12 cellular contexts compared by ENCODE assay signal in the genomic region with DNA sequence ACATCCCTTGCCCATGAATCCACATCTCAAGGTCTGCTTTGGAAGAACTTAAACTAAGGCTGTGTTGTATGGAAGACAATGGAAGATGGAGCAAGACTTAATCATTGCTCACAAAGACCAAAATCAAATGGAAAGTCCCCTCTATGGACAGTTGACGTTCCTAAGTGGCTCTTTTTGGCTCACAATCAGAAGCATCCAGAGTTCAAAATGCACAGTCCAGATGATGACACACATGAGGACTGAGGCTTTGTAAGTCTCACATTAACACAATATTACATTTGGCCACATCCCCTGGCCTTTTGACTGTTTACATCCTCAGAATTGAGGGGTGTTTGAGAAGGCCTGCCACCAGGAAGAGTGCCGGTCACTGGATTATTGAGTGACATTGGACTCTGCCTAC.
DNase-seq lines count a peak whose midpoint lies in the region; ATAC-seq and TF ChIP-seq lines count a peak whose summit lies in the region.
"Had no signal": no experiment of that assay in that cellular context is flagged by ENCODE, and none has a peak within 500 bp of the region (broad histone marks: within the 10 kb centered on the region; RNA-seq: fewer than 3 reads in every experiment).

No MANE protein-coding gene starts in this region.

- TF ChIP-seq EP300 in tibial nerve (IDR thresholded peaks at IDR 0.05): no peak

- POLR2A ChIA-PET in IMR-90 (lab: Charles Lee; ENCODE audit: unreplicated experiment): no interaction called here

- H2AK9ac ChIP-seq in IMR-90 (replicated peaks; ENCODE audit: low read depth, low read length, poor library complexity): peak overlapping the region; percentile 52

- H3K14ac ChIP-seq in IMR-90 (replicated peaks; ENCODE audit: low read depth, low read length): no peak overlapping the region; the same call in 1 of the 2 replicates

- BruUV-seq in IMR-90 (replicated peaks; lab: Mats Ljungman, UMichigan): no TSS peak

- H3K4me3 ChIP-seq in IMR-90 (ENCODE audit: insufficient read depth, low read depth, low read length): no peak overlapping the region
- H3K4me3 ChIP-seq in fibroblast of mammary gland (ENCODE audit: control insufficient read depth, low read depth, low read length): no peak overlapping the region
- H3K4me3 ChIP-seq in right lobe of liver: no peak overlapping the region
- H3K4me3 ChIP-seq in tibial nerve: no peak overlapping the region
- H3K4me3 ChIP-seq: BLaER1 had no signal

- no peaks in the 10 kb centered on the region for H3K9me3 ChIP-seq in IMR-90 (ENCODE audit: control insufficient read depth, insufficient read depth, low read length)
- H3K9me3 ChIP-seq in right lobe of liver: no peaks in the 10 kb centered on the region
- H3K9me3 ChIP-seq in tibial nerve: no peaks in the 10 kb centered on the region
- H3K9me3 ChIP-seq: BLaER1 had no signal

- peaks cover 32% of the 10 kb centered on the region for H3K4me1 Mint-ChIP-seq in CD14-positive monocyte
- peaks cover 6% of the 10 kb centered on the region for H3K4me1 Mint-ChIP-seq in stimulated activated effector memory CD8-positive, alpha-beta T cell treated with anti-CD3 and anti-CD28 coated beads, Interleukin-12 subunit alpha, Interleukin-12 subunit beta, amount 100 ng/mL, for 72 hours

- H2BK5ac ChIP-seq in IMR-90 (ENCODE audit: low read depth, low read length, poor library complexity, severe bottlenecking): peak overlapping the region; percentile 55

- H4K5ac ChIP-seq in IMR-90 (ENCODE audit: low read depth, low read length): peak overlapping the region; percentile 36; the same call in 1 of the 2 replicates

- H3K9me3 Mint-ChIP-seq in CD14-positive monocyte: peaks cover 0 to 7% (median 3%) of the 10 kb centered on the region in 7 donors
- H3K9me3 Mint-ChIP-seq in stimulated activated effector memory CD8-positive, alpha-beta T cell treated with anti-CD3 and anti-CD28 coated beads, Interleukin-12 subunit alpha, Interleukin-12 subunit beta, amount 100 ng/mL, for 72 hours: no peaks in the 10 kb centered on the region

- H3K4ac ChIP-seq in IMR-90 (ENCODE audit: low read depth, low read length): peak overlapping the region; percentile 78

- no peak for TF ChIP-seq POLR2A in IMR-90 (IDR thresholded peaks at IDR 0.05; ENCODE audit: low read depth, low read length)
- TF ChIP-seq POLR2A in right lobe of liver (IDR thresholded peaks at IDR 0.05): no peak
- TF ChIP-seq POLR2A in tibial nerve (IDR thresholded peaks at IDR 0.05): no peak

- in situ Hi-C loops in IMR-90 (cut with MboI; ENCODE audit: low sequenced_read_pairs): no loop called here

- peak overlapping the region; percentile 13 to 79; a peak in 2 of 4 replicates for H4K8ac ChIP-seq in IMR-90 (ENCODE audit: low read depth in 2 of 2, low read length in 2 of 2)

- H3K36me3 ChIP-seq in IMR-90 (ENCODE audit: control insufficient read depth, insufficient read depth, low read length) (no peaks in the 10 kb centered on the region), right lobe of liver (no peaks in the 10 kb centered on the region), tibial nerve (no peaks in the 10 kb centered on the region)
- H3K36me3 ChIP-seq: BLaER1 had no signal

- H3K9ac ChIP-seq in IMR-90 (ENCODE audit: low read depth, low read length): no peak overlapping the region
- H3K9ac ChIP-seq: BLaER1 had no signal

- peak overlapping the region; percentile 99; the same call in 1 of the 2 replicates for H3K18ac ChIP-seq in IMR-90 (ENCODE audit: low read depth, low read length)

- H3K9me1 ChIP-seq in IMR-90 (ENCODE audit: insufficient read depth, low read length): peaks cover 11% of the 10 kb centered on the region

- no peak for TF ChIP-seq RAD21 in IMR-90 (IDR thresholded peaks at IDR 0.05; ENCODE audit: low read length)

- H3K36me3 Mint-ChIP-seq in CD14-positive monocyte: no peaks in the 10 kb centered on the region
- H3K36me3 Mint-ChIP-seq in stimulated activated effector memory CD8-positive, alpha-beta T cell treated with anti-CD3 and anti-CD28 coated beads, Interleukin-12 subunit alpha, Interleukin-12 subunit beta, amount 100 ng/mL, for 72 hours: no peaks in the 10 kb centered on the region
- H3K36me3 Mint-ChIP-seq: CD4-positive, CD25-positive, alpha-beta regulatory T cell had no signal

- peak overlapping the region; percentile 47 for H2BK120ac ChIP-seq in IMR-90 (ENCODE audit: low read depth, low read length)

- dilution Hi-C loops in IMR-90 (cut with HindIII; ENCODE audit: low sequenced_read_pairs, unreplicated experiment): no loop called here

- H4K91ac ChIP-seq in IMR-90 (ENCODE audit: insufficient read depth, low read depth, low read length): peak overlapping the region; percentile 59; the same call in 1 of the 2 replicates

- H3K4me2 ChIP-seq in IMR-90 (ENCODE audit: low read depth, low read length): no peak overlapping the region
- H3K4me2 ChIP-seq: BLaER1 had no signal

- no peak overlapping the region for H3K4me3 Mint-ChIP-seq in CD14-positive monocyte
- no peak overlapping the region for H3K4me3 Mint-ChIP-seq in stimulated activated effector memory CD8-positive, alpha-beta T cell treated with anti-CD3 and anti-CD28 coated beads, Interleukin-12 subunit alpha, Interleukin-12 subunit beta, amount 100 ng/mL, for 72 hours
- H3K4me3 Mint-ChIP-seq: CD4-positive, CD25-positive, alpha-beta regulatory T cell had no signal

- peak overlapping the region; percentile 79; the same call in 1 of the 3 replicates for H2BK15ac ChIP-seq in IMR-90 (ENCODE audit: low read depth, low read length)

- H3K27me3 ChIP-seq in IMR-90 (ENCODE audit: control insufficient read depth, insufficient read depth, low read length) (no peaks in the 10 kb centered on the region), right lobe of liver (no peaks in the 10 kb centered on the region), tibial nerve (no peaks in the 10 kb centered on the region)
- H3K27me3 ChIP-seq: BLaER1 had no signal

- CTCF ChIA-PET in IMR-90 (lab: Yijun Ruan, JAX): interaction anchor here (0.5 kb wide), 1 partner anchor 198 kb away, joined by 4 read pairs; no protein-coding TSS in a partner anchor

- peak overlapping the region; percentile 13 for H2AK5ac ChIP-seq in IMR-90 (ENCODE audit: low read depth, low read length)

- H2BK20ac ChIP-seq in IMR-90 (ENCODE audit: low read depth, low read length): peak overlapping the region; percentile 93

- 88% methylated on average over 1 of the region's 2 CpGs; no CpG with 5 or more reads in 1 of the 2 experiments for WGBS in IMR-90 (ENCODE audit: extremely low coverage in 2 of 2, insufficient read length in 1 of 2), 2 experiments
- WGBS in right lobe of liver (ENCODE audit: insufficient coverage, low coverage, low lambda C conversion rate, missing lambda C conversion rate): 42% methylated on average over 2 of the region's 2 CpGs
- WGBS in tibial nerve, 2 donors: 68 to 78% methylated on average over 2 of the region's 2 CpGs

- 0 out of 4 replicates have a peak, but pooled peaks cover 0 to 7% of the 10 kb centered on the region in 2 experiments for H3K79me1 ChIP-seq in IMR-90 (ENCODE audit: low read depth in 1 of 2, low read length in 2 of 2)

- H3K23ac ChIP-seq in IMR-90 (ENCODE audit: low read depth, low read length): no peak overlapping the region

- H3K27me3 Mint-ChIP-seq in CD14-positive monocyte (ENCODE audit: low read depth in 3 of 3): peaks cover 0 to 3% (median 3%) of the 10 kb centered on the region in 3 donors
- H3K27me3 Mint-ChIP-seq: CD4-positive, CD25-positive, alpha-beta regulatory T cell had no signal

- H3K56ac ChIP-seq in IMR-90 (ENCODE audit: extremely low read depth, insufficient read depth, low read length): no peak overlapping the region

- TF ChIP-seq CTCF in CD14-positive monocyte (IDR thresholded peaks at IDR 0.05): no peak
- no peak for TF ChIP-seq CTCF in IMR-90 (conservative IDR thresholded peaks at IDR 0.05; ENCODE audit: low read depth, low read length)
- TF ChIP-seq CTCF in fibroblast of mammary gland (conservative IDR thresholded peaks at IDR 0.05; ENCODE audit: control insufficient read depth, insufficient read depth, low read depth, low read length): no peak
- TF ChIP-seq CTCF in right lobe of liver (IDR thresholded peaks at IDR 0.05): no peak
- TF ChIP-seq CTCF in tibial nerve (IDR thresholded peaks at IDR 0.05): no peak

- H2AFZ ChIP-seq in IMR-90 (replicated peaks; ENCODE audit: low read length, poor library complexity): no peak overlapping the region

- H3K27ac ChIP-seq in IMR-90 (ENCODE audit: insufficient read depth, low read length) (no peak overlapping the region), right lobe of liver (peak overlapping the region; percentile 58 to 73 (median 61)), tibial nerve (no peak overlapping the region)
- H3K27ac ChIP-seq: BLaER1 had no signal

- H3K4me1 ChIP-seq in IMR-90 (ENCODE audit: control insufficient read depth, insufficient read depth, low read length): peaks cover 18% of the 10 kb centered on the region
- H3K4me1 ChIP-seq in right lobe of liver: peaks cover 0 to 36% (median 6%) of the 10 kb centered on the region in 4 donors
- peaks cover 0 to 18% (median 3%) of the 10 kb centered on the region in 4 donors for H3K4me1 ChIP-seq in tibial nerve
- H3K4me1 ChIP-seq: BLaER1 had no signal

- DNase-seq in CD14-positive monocyte (ENCODE audit: low spot score) (no peak), IMR-90 (no peak), fibroblast of mammary gland (ENCODE audit: low read depth) (peak; percentile 48), right lobe of liver (no peak), tibial nerve (ENCODE audit: low spot score in 2 of 2) (no peak), SHP77 (lab: John Stamatoyannopoulos, UW) (no peak), DMS153 treated with DMSO at 0.1 percent for 48 hours (lab: John Stamatoyannopoulos, UW; ENCODE audit: unreplicated experiment) (no peak)
- no peak for DNase-seq in stimulated activated effector memory CD8-positive, alpha-beta T cell treated with anti-CD3 and anti-CD28 coated beads, Interleukin-12 subunit alpha, Interleukin-12 subunit beta, amount 100 ng/mL, for 72 hours (ENCODE audit: low spot score in 2 of 2)
- DNase-seq: 8988T; CD4-positive, CD25-positive, alpha-beta regulatory T cell; H7 had no signal

- intact Hi-C loops in CD14-positive monocyte (cut with micrococcal nuclease) (loop anchor here (5.0 kb wide), 1 partner anchor 48 kb away; no protein-coding TSS in a partner anchor), IMR-90 (cut with micrococcal nuclease) (loop anchor here (5.0 kb wide), 1 partner anchor 93 kb away; no protein-coding TSS in a partner anchor), right lobe of liver (cut with DNase I) (no loop called here)

- no peaks in the 10 kb centered on the region for H4K20me1 ChIP-seq in IMR-90 (ENCODE audit: insufficient read depth, low read length)
- H4K20me1 ChIP-seq: BLaER1 had no signal

- H3K27ac Mint-ChIP-seq in CD14-positive monocyte: peak overlapping the region; percentile 70 to 93 (median 90)
- no peak overlapping the region for H3K27ac Mint-ChIP-seq in stimulated activated effector memory CD8-positive, alpha-beta T cell treated with anti-CD3 and anti-CD28 coated beads, Interleukin-12 subunit alpha, Interleukin-12 subunit beta, amount 100 ng/mL, for 72 hours
- H3K27ac Mint-ChIP-seq: CD4-positive, CD25-positive, alpha-beta regulatory T cell had no signal

- ATAC-seq in IMR-90 (ENCODE audit: low read depth) (no peak), right lobe of liver (peak; percentile 60 to 67 (median 64))
- no peak for ATAC-seq in stimulated activated effector memory CD8-positive, alpha-beta T cell treated with anti-CD3 and anti-CD28 coated beads, Interleukin-12 subunit alpha, Interleukin-12 subunit beta, amount 100 ng/mL, for 72 hours

TF ChIP-seq in IMR-90, 13 proteins besides CTCF, POLR2A, EP300 and RAD21 (continues in another document):
- TF ChIP-seq RFX5 (IDR thresholded peaks at IDR 0.05; ENCODE audit: low read depth, low read length): no peak

Comparison
In these comparisons a context has a peak if more than half of its experiments do, and no peak if none do; other contexts are left out.
1. ATAC-seq: peak in right lobe of liver (4 of 4); none in IMR-90 (single experiment) and stimulated activated effector memory CD8-positive, alpha-beta T cell treated with anti-CD3 and anti-CD28 coated beads, Interleukin-12 subunit alpha, Interleukin-12 subunit beta, amount 100 ng/mL, for 72 hours (single experiment).
2. H3K27ac ChIP-seq: peak in right lobe of liver (3 of 3); none in IMR-90 (single experiment) and tibial nerve (0 of 4).
3. intact Hi-C loops: an anchor here in CD14-positive monocyte (5.0 kb wide) and IMR-90 (5.0 kb wide); none called in right lobe of liver.